8 cellular contexts compared by ENCODE assay signal in genomic region chr3:69738291-69738690, GRCh38. TPM values are rescaled to one million over a fixed set of nuclear protein-coding genes. Genes with fewer than 3 reads are reported as not detected.
DNase-seq lines count a peak whose midpoint lies in the region; ATAC-seq and TF ChIP-seq lines count a peak whose summit lies in the region.

No MANE protein-coding gene starts in this region.

- peak; percentile 26 for DNase-seq in ELR (ENCODE audit: low read depth)
- DNase-seq in RPMI7951 (ENCODE audit: low read depth): peak; percentile 48
- DNase-seq in fibroblast of pulmonary artery (ENCODE audit: low read depth): peak; percentile 20
- DNase-seq in pons (ENCODE audit: low spot score): peak; percentile 65
- no peak for DNase-seq in stimulated activated CD4-positive, alpha-beta T cell treated with anti-CD3 and anti-CD28 coated beads, Interleukin-12 subunit alpha, Interleukin-12 subunit beta, amount 100 ng/mL, for 4 hours
- DNase-seq in H4 (ENCODE audit: low spot score): no peak
- no peak for DNase-seq in mesenteric fat pad (ENCODE audit: low spot score)

- H3K4me3 ChIP-seq in fibroblast of pulmonary artery (replicated peaks; ENCODE audit: low read depth, low read length): peak overlapping the region; percentile 79

- ATAC-seq in HG02938 (IDR thresholded peaks at IDR 0.05; ENCODE audit: unreplicated experiment): no peak

- no peak for TF ChIP-seq CTCF in fibroblast of pulmonary artery (IDR thresholded peaks at IDR 0.05; ENCODE audit: low read length, missing control alignments)

RNA-seq across cellular contexts. Expression of gene MITF, which starts 1.0 kb away (rescaled TPM):
- 4.0 and 4.3 TPM in 2 replicates for total RNA-seq in RPMI7951 (2014; rRNA removed; shearing (Covaris generic))
- total RNA-seq in H4 (2014; rRNA removed; shearing (Covaris generic)): 5.1 and 5.8 TPM in 2 replicates
- total RNA-seq in mesenteric fat pad: 43.8 TPM

Comparison
In these comparisons a context has a peak if more than half of its experiments do, and no peak if none do; other contexts are left out.
1. DNase-seq: peak in ELR (single experiment), RPMI7951 (single experiment), fibroblast of pulmonary artery (single experiment) and pons (single experiment); none in stimulated activated CD4-positive, alpha-beta T cell treated with anti-CD3 and anti-CD28 coated beads, Interleukin-12 subunit alpha, Interleukin-12 subunit beta, amount 100 ng/mL, for 4 hours (single experiment), H4 (single experiment) and mesenteric fat pad (single experiment).